Comparison of ENCODE assay signal across 6 cellular contexts in genomic region chr15:50602028-50602427, GRCh38. TPM values are rescaled to one million over a fixed set of nuclear protein-coding genes. Genes with fewer than 3 reads are reported as not detected.
"Had no signal": no experiment of that assay in that cellular context is flagged by ENCODE, and none has a peak within 500 bp of the region (broad histone marks: within the 10 kb centered on the region; RNA-seq: fewer than 3 reads in every experiment).

No MANE protein-coding gene starts in this region.

RNA-seq across cellular contexts. Expression of gene USP50, which starts 55.6 kb away (rescaled TPM):
- total RNA-seq: GM23248, GM23338, H1, H4, H7, H9 had no signal
- polyA plus RNA-seq: H1 had no signal
